In the genomic region with DNA sequence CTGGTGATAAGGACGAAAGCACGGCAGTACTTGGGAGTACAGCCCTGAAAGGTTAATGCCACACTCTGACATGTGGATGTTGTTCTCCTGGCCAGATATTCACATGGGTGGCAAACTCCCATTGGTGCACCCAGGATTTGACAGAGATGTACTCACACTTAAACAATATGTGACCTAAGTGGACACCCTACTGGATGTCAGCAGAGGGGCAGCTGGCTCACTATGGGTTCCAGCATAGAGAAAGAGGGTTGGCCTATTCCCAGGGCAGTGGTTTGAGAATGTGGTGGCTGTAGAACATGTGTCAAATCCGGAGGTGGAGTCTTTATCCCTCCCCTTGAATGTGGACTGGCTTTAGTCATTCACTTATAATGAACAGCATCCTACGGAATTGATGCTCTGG, we compare ENCODE assay signal across 6 cellular contexts.
"Had no signal": no experiment of that assay in that cellular context is flagged by ENCODE, and none has a peak within 500 bp of the region (broad histone marks: within the 10 kb centered on the region; RNA-seq: fewer than 3 reads in every experiment).

No MANE protein-coding gene starts in this region.

- H3K27ac Mint-ChIP-seq: GM23338 had no signal

- FAIRE-seq: K562 had no signal

- H3K4me3 ChIP-seq: GM23338, K562 had no signal

- H2AFZ ChIP-seq: GM23338 had no signal

- DNase-seq: H7, HCEC 1CT, IMR-90, KG1 had no signal

- ATAC-seq: GM23338, K562 had no signal

- H3K4me3 Mint-ChIP-seq: GM23338 had no signal
